Comparison of ENCODE assay signal across 8 cellular contexts in genomic region chr12:89710873-89711179, GRCh38. TPM values are rescaled to one million over a fixed set of nuclear protein-coding genes. Genes with fewer than 3 reads are reported as not detected.
DNase-seq lines count a peak whose midpoint lies in the region; ATAC-seq, FAIRE-seq and TF ChIP-seq lines count a peak whose summit lies in the region.
"Had no signal": no experiment of that assay in that cellular context is flagged by ENCODE, and none has a peak within 500 bp of the region (broad histone marks: within the 10 kb centered on the region; RNA-seq: fewer than 3 reads in every experiment).

No MANE protein-coding gene starts in this region.

- H3K27ac ChIP-seq in RWPE2 (ENCODE audit: poor library complexity, severe bottlenecking) (peak overlapping the region; percentile 80), endothelial cell of umbilical vein (ENCODE audit: insufficient read depth, low read depth, low read length) (no peak overlapping the region), parathyroid adenoma (no peak overlapping the region), gastrocnemius medialis (no peak overlapping the region)
- H3K27ac ChIP-seq: KMS-11 had no signal

- intact Hi-C loops in endothelial cell of umbilical vein (cut with micrococcal nuclease) = no loop called here
- intact Hi-C loops in gastrocnemius medialis (cut with DNase I; ENCODE audit: low total_unique reads) = no loop called here

- H4K20me1 ChIP-seq in endothelial cell of umbilical vein (replicated peaks; ENCODE audit: control insufficient read depth, extremely low read depth, insufficient read depth, low read length) = no peaks in the 10 kb centered on the region

- H3K79me2 ChIP-seq in endothelial cell of umbilical vein (ENCODE audit: control insufficient read depth, insufficient read depth, low read length) (peaks cover 13% of the 10 kb centered on the region), parathyroid adenoma (peaks cover 11% of the 10 kb centered on the region)

- POLR2A ChIA-PET in endothelial cell of umbilical vein (lab: Charles Lee) = no interaction called here

- dilution Hi-C loops in endothelial cell of umbilical vein (cut with MboI; ENCODE audit: extremely low pct_ligation_motif_present, low sequenced_read_pairs) = no loop called here

- H3K4me2 ChIP-seq in endothelial cell of umbilical vein (ENCODE audit: insufficient read depth, low read length) (peak overlapping the region; percentile 94), parathyroid adenoma (ENCODE audit: low read length) (peak overlapping the region; percentile 79)

- ATAC-seq in RWPE2 (ENCODE audit: low read depth) (no peak), gastrocnemius medialis (no peak)

- CTCF ChIA-PET in endothelial cell of umbilical vein (lab: Charles Lee) = interaction anchor here (3.5 kb wide), 1 partner anchor 392 kb away, joined by 14 read pairs; no protein-coding TSS in a partner anchor

- DNase-seq in GM12865 (ENCODE audit: low read depth) (no peak), RWPE2 (ENCODE audit: low spot score) (no peak), endothelial cell of umbilical vein (ENCODE audit: low read depth, low spot score) (peak; percentile 21), DMS 273 treated with DMSO at 0.1 percent for 48 hours (lab: John Stamatoyannopoulos, UW) (no peak), GM13976 (ENCODE audit: low spot score) (no peak), gastrocnemius medialis (no peak)

- TF ChIP-seq POLR2A in endothelial cell of umbilical vein (IDR thresholded peaks at IDR 0.05; ENCODE audit: low read depth, low read length) (no peak), gastrocnemius medialis (IDR thresholded peaks at IDR 0.05) (no peak)

- peaks cover 12% of the 10 kb centered on the region for H3K4me1 ChIP-seq in RWPE2 (ENCODE audit: insufficient read depth, poor library complexity, severe bottlenecking)
- peaks cover 12% of the 10 kb centered on the region for H3K4me1 ChIP-seq in endothelial cell of umbilical vein (ENCODE audit: control insufficient read depth, extremely low read depth, insufficient read depth, low read length)
- H3K4me1 ChIP-seq in parathyroid adenoma = peaks cover 2% of the 10 kb centered on the region
- peaks cover 10 to 22% of the 10 kb centered on the region in 2 donors for H3K4me1 ChIP-seq in gastrocnemius medialis

- TF ChIP-seq CTCF in GM12865 (IDR thresholded peaks at IDR 0.05; ENCODE audit: insufficient read depth, low read depth, low read length, missing control alignments) (no peak), RWPE2 (IDR thresholded peaks at IDR 0.05; ENCODE audit: poor library complexity, severe bottlenecking) (no peak), endothelial cell of umbilical vein (IDR thresholded peaks at IDR 0.05; ENCODE audit: extremely low read depth in 1 of 2, insufficient read depth in 1 of 2, low read depth in 1 of 2, low read length in 2 of 2) (no peak), parathyroid adenoma (IDR thresholded peaks at IDR 0.05) (no peak), GM13976 (IDR thresholded peaks at IDR 0.05; ENCODE audit: borderline replicate concordance, control extremely low read depth, extremely low read depth, insufficient read depth, missing control alignments) (no peak), gastrocnemius medialis (IDR thresholded peaks at IDR 0.05 in 4 of 5, conservative IDR thresholded peaks at IDR 0.05 in 1 of 5) (no peak)

- no peaks in the 10 kb centered on the region for H3K9me3 ChIP-seq in RWPE2 (ENCODE audit: severe bottlenecking)
- H3K9me3 ChIP-seq in endothelial cell of umbilical vein (replicated peaks; ENCODE audit: control insufficient read depth, insufficient read depth, low read length) = no peaks in the 10 kb centered on the region
- no peaks in the 10 kb centered on the region for H3K9me3 ChIP-seq in parathyroid adenoma (ENCODE audit: control insufficient read depth, low read length)
- no peaks in the 10 kb centered on the region for H3K9me3 ChIP-seq in gastrocnemius medialis

- in situ Hi-C loops in GM13976 (cut with MboI; ENCODE audit: low sequenced_read_pairs, unreplicated experiment) (loop anchor here (5.0 to 10.0 kb wide), 2 partner anchors 54 to 151 kb away; no protein-coding TSS in a partner anchor), gastrocnemius medialis (cut with MboI; ENCODE audit: low sequenced_read_pairs in 4 of 4) (no loop called here)

- H3K9ac ChIP-seq in endothelial cell of umbilical vein (replicated peaks; ENCODE audit: extremely low read depth, insufficient read depth, low read length) (no peak overlapping the region), parathyroid adenoma (no peak overlapping the region)

- no peak overlapping the region for H2AFZ ChIP-seq in endothelial cell of umbilical vein (ENCODE audit: low read depth, low read length)
- H2AFZ ChIP-seq in parathyroid adenoma = no peak overlapping the region

- H3K36me3 ChIP-seq in RWPE2 (ENCODE audit: low read depth) (no peaks in the 10 kb centered on the region), endothelial cell of umbilical vein (ENCODE audit: control insufficient read depth in 2 of 2, extremely low read depth in 1 of 2, insufficient read depth in 2 of 2, low read length in 2 of 2) (no peaks in the 10 kb centered on the region), parathyroid adenoma (ENCODE audit: control insufficient read depth, insufficient read depth, low read length) (no peaks in the 10 kb centered on the region), gastrocnemius medialis (no peaks in the 10 kb centered on the region)

- no peak for FAIRE-seq in endothelial cell of umbilical vein (lab: Jason Lieb, UNC)

- H3K27me3 ChIP-seq in RWPE2 (ENCODE audit: insufficient read depth, poor library complexity, severe bottlenecking) (no peaks in the 10 kb centered on the region), endothelial cell of umbilical vein (ENCODE audit: control insufficient read depth in 2 of 2, insufficient read depth in 2 of 2, low read length in 2 of 2) (peaks cover 0 to 16% of the 10 kb centered on the region in 2 experiments), parathyroid adenoma (ENCODE audit: control insufficient read depth, insufficient read depth, low read length) (no peaks in the 10 kb centered on the region), gastrocnemius medialis (no peaks in the 10 kb centered on the region)

- no TSS peak for BruUV-seq in endothelial cell of umbilical vein (replicated peaks; lab: Mats Ljungman, UMichigan)

- H3K9me1 ChIP-seq in endothelial cell of umbilical vein (replicated peaks; ENCODE audit: control insufficient read depth, extremely low read depth, insufficient read depth, low read length) = no peaks in the 10 kb centered on the region

- peak overlapping the region; percentile 68 for H3K4me3 ChIP-seq in GM12865 (ENCODE audit: low read depth, low read length)
- H3K4me3 ChIP-seq in RWPE2 (ENCODE audit: severe bottlenecking) = peak overlapping the region; percentile 81
- H3K4me3 ChIP-seq in endothelial cell of umbilical vein (replicated peaks in 1 of 3; ENCODE audit: insufficient read depth in 1 of 3, low read depth in 1 of 3, low read length in 3 of 3) = no peak overlapping the region
- H3K4me3 ChIP-seq in parathyroid adenoma (ENCODE audit: low read depth, low read length) = peak overlapping the region; percentile 85
- H3K4me3 ChIP-seq in gastrocnemius medialis = peak overlapping the region in 1 of 4 donors; percentile 90

TF ChIP-seq in endothelial cell of umbilical vein, 7 proteins besides CTCF, POLR2A, EP300 and RAD21:
- TF ChIP-seq FOS (IDR thresholded peaks at IDR 0.05; ENCODE audit: borderline replicate concordance, insufficient read depth, low read length) (no peak), POLR2AphosphoS5 (IDR thresholded peaks at IDR 0.05; ENCODE audit: insufficient read depth, low read depth, low read length) (no peak), JUN (IDR thresholded peaks at IDR 0.05; ENCODE audit: borderline replicate concordance, insufficient read depth, insufficient read length, low read depth) (no peak), MAX (IDR thresholded peaks at IDR 0.05; ENCODE audit: insufficient read depth, insufficient read length) (no peak), GATA2 (IDR thresholded peaks at IDR 0.05; ENCODE audit: insufficient read depth, insufficient read length, low read depth, low read length) (no peak), MYC (IDR thresholded peaks at IDR 0.05; ENCODE audit: low read depth, low read length) (no peak), EZH2 (IDR thresholded peaks at IDR 0.05; ENCODE audit: borderline replicate concordance, low read depth, low read length, severe bottlenecking) (no peak)
TF ChIP-seq in endothelial cell of umbilical vein: peak in this region for 0.

RNA-seq across cellular contexts. Expression of gene ATP2B1, which starts 2.2 kb away (rescaled TPM):
- total RNA-seq in endothelial cell of umbilical vein = 28.0 and 38.0 TPM in 2 replicates
- 4.2 and 6.4 TPM in 2 replicates for polyA plus RNA-seq in endothelial cell of umbilical vein
- polyA plus RNA-seq in endothelial cell of umbilical vein (2011; cell fraction: cytosol; rRNA removed) = 9.1 and 10.9 TPM in 2 replicates
- 31.8 and 32.5 TPM in 2 replicates for polyA plus RNA-seq in endothelial cell of umbilical vein (2011; cell fraction: nucleus; rRNA removed)
- 9.8 and 13.9 TPM in 2 replicates for polyA plus RNA-seq in endothelial cell of umbilical vein (2012)
- polyA minus RNA-seq in endothelial cell of umbilical vein = 25.8 and 32.6 TPM in 2 replicates
- 32.1 TPM for polyA minus RNA-seq in endothelial cell of umbilical vein (2011; cell fraction: cytosol; rRNA and poly(A)+ RNA removed)
- polyA minus RNA-seq in endothelial cell of umbilical vein (2011; cell fraction: nucleus; rRNA and poly(A)+ RNA removed) = 66.1 and 75.9 TPM in 2 replicates
- total RNA-seq in gastrocnemius medialis = 10 to 100 TPM; 32.9 to 52.8 (median 47.1) TPM

Comparison
In these comparisons a context has a peak if more than half of its experiments do, and no peak if none do; other contexts are left out.
1. H3K4me3 ChIP-seq: peak in GM12865 (single experiment), RWPE2 (single experiment) and parathyroid adenoma (single experiment); none in endothelial cell of umbilical vein (0 of 3).